Comparison of ENCODE assay signal across 9 cellular contexts in the genomic region with DNA sequence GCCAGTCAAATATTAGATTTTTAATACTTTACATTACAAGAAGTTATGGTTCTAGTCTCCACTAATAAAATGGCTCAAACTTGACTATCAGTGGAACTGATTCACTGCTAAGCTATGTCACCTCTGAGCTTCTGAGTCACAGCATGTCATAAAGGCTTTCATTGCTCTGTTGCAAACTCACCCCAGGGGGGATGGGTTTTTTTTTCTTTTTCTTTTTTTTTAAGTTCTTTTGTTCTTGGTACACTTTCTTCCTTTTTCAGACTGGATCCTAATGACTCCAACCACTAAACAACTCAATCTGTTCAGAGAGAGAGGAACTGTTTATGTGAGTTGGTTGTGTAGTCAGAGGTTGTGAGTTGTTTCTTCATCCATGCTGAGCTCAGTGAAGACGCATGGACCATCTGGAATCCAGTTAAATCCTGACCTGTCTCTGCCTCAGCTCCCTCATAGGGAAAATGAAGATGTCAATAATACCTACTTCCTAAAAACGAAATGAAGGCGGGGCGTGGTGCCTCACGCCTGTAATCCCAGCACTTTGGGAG. TPM values are rescaled to one million over a fixed set of nuclear protein-coding genes. Genes with fewer than 3 reads are reported as not detected.
A peak's percentile ranks its signal among the peaks of the same experiment; 100 is the strongest.
DNase-seq lines count a peak whose midpoint lies in the region; ATAC-seq and TF ChIP-seq lines count a peak whose summit lies in the region.
"Had no signal": no experiment of that assay in that cellular context is flagged by ENCODE, and none has a peak within 500 bp of the region (broad histone marks: within the 10 kb centered on the region; RNA-seq: fewer than 3 reads in every experiment).

No MANE protein-coding gene starts in this region.

- H3K4me3 ChIP-seq in foreskin fibroblast (ENCODE audit: low read depth in 1 of 2, low read length in 2 of 2) (no peak overlapping the region), gastrocnemius medialis (no peak overlapping the region)

- in situ Hi-C loops in gastrocnemius medialis (cut with MboI; ENCODE audit: low sequenced_read_pairs in 4 of 4) = no loop called here

- H3K27ac ChIP-seq in RWPE1 (peak overlapping the region; percentile 97), gastrocnemius medialis (peak overlapping the region; percentile 36 to 69 (median 60))

- no peaks in the 10 kb centered on the region for H3K36me3 ChIP-seq in gastrocnemius medialis

- TF ChIP-seq CTCF in RWPE1 (conservative IDR thresholded peaks at IDR 0.05; ENCODE audit: low read depth) (no peak), foreskin fibroblast (IDR thresholded peaks at IDR 0.05; ENCODE audit: low read depth, low read length) (no peak), gastrocnemius medialis (IDR thresholded peaks at IDR 0.05 in 4 of 5, conservative IDR thresholded peaks at IDR 0.05 in 1 of 5) (no peak)

- H3K9me3 ChIP-seq in gastrocnemius medialis = no peaks in the 10 kb centered on the region

- peak; percentile 96 for DNase-seq in GM04503 (ENCODE audit: low read depth)
- DNase-seq in RWPE1 (ENCODE audit: low spot score) = peak; percentile 76
- DNase-seq in foreskin fibroblast = peak; percentile 95 to 96
- no peak for DNase-seq in gastrocnemius medialis
- DNase-seq in activated gamma-delta T cell (lab: John Stamatoyannopoulos, UW) = no peak
- no peak for DNase-seq in activated CD4-positive, alpha-beta T cell treated with anti-CD3 and anti-CD28 coated beads, Interleukin-2, amount 50 U/mL, for 48 hours
- DNase-seq: activated B cell treated with CpG ODN at 0.5 μM for 24 hours had no signal

- POLR2A ChIA-PET in RWPE1 (lab: Yijun Ruan, JAX; ENCODE audit: low non-redundant PET) = interaction anchor here (0.7 kb wide), 1 partner anchor 9 kb away, joined by 6 read pairs; no protein-coding TSS in a partner anchor

- TF ChIP-seq POLR2A in gastrocnemius medialis (IDR thresholded peaks at IDR 0.05) = no peak

- ATAC-seq in gastrocnemius medialis = peak; percentile 70 to 73
- ATAC-seq in HG03159 (IDR thresholded peaks at IDR 0.05; ENCODE audit: unreplicated experiment) = no peak
- no peak for ATAC-seq in GM21528 (IDR thresholded peaks at IDR 0.05; ENCODE audit: low FRiP score, unreplicated experiment)

- CTCF ChIA-PET in RWPE1 (lab: Yijun Ruan, JAX) = interaction anchor here (0.6 to 0.8 kb wide), 3 partner anchors 11 to 65 kb away, joined by 3 read pairs; a partner anchor contains a TSS

- H3K27me3 ChIP-seq in gastrocnemius medialis = no peaks in the 10 kb centered on the region

- peaks cover 1 to 5% of the 10 kb centered on the region in 2 donors for H3K4me1 ChIP-seq in gastrocnemius medialis

- intact Hi-C loops in gastrocnemius medialis (cut with DNase I; ENCODE audit: low total_unique reads) = no loop called here

RNA-seq across cellular contexts. Expression of a gene that starts 11.0 kb away (rescaled TPM):
- 10 to 100 TPM in 1 of 4 donors, 1 to 10 TPM in 3; 4.1 to 10.3 (median 6.3) TPM for total RNA-seq in gastrocnemius medialis

RNA-seq across cellular contexts. Expression of a gene that starts 25.2 kb away (rescaled TPM):
- under 1 TPM; 0.32 to 0.62 (median 0.37) TPM for total RNA-seq in gastrocnemius medialis

Comparison
In these comparisons a context has a peak if more than half of its experiments do, and no peak if none do; other contexts are left out.
1. DNase-seq: peak in GM04503 (single experiment), RWPE1 (single experiment) and foreskin fibroblast (2 of 2); none in gastrocnemius medialis (0 of 2), activated gamma-delta T cell (single experiment) and activated CD4-positive, alpha-beta T cell treated with anti-CD3 and anti-CD28 coated beads, Interleukin-2, amount 50 U/mL, for 48 hours (0 of 2).
2. ATAC-seq: peak in gastrocnemius medialis (2 of 2); none in HG03159 (single experiment) and GM21528 (single experiment).